In genomic region chr2:191670787-191671186, GRCh38 we compare ENCODE assay signal across 39 cellular contexts.
"Had no signal": no experiment of that assay in that cellular context is flagged by ENCODE, and none has a peak within 500 bp of the region (broad histone marks: within the 10 kb centered on the region; RNA-seq: fewer than 3 reads in every experiment).

No MANE protein-coding gene starts in this region.

- H3K9me3 Mint-ChIP-seq: activated naive CD4-positive, alpha-beta T cell treated with anti-CD3 and anti-CD28 coated beads for 36 hours; activated naive CD4-positive, alpha-beta T cell treated with anti-CD3 and anti-CD28 coated beads, Interleukin-2, amount 50 U/mL, for 24 hours; activated naive CD4-positive, alpha-beta T cell treated with anti-CD3 and anti-CD28 coated beads, Interleukin-2, amount 50 U/mL, for 72 hours; activated naive CD8-positive, alpha-beta T cell treated with anti-CD3 and anti-CD28 coated beads, Interleukin-2, amount 10 ng/mL, durations not matched to agents 7 days and 5 days; activated naive CD8-positive, alpha-beta T cell treated with anti-CD3 and anti-CD28 coated beads, Interleukin-2, amount 50 U/mL, for 24 hours; activated T-cell treated with anti-CD3 and anti-CD28 coated beads, Interleukin-2, amount 50 U/mL, for 24 hours; activated T-helper 17 cell treated with anti-CD3 and anti-CD28 coated beads, Interleukin-2, amount 50 U/mL, for 72 hours; central memory CD8-positive, alpha-beta T cell had no signal

- H3K4me3 ChIP-seq: adrenal gland, ascending aorta, body of pancreas, breast epithelium, cardiac muscle cell had no signal

- H3K27ac ChIP-seq: adrenal gland, ascending aorta, body of pancreas, breast epithelium, cardiac muscle cell had no signal

- H3K4me3 Mint-ChIP-seq: activated naive CD4-positive, alpha-beta T cell treated with anti-CD3 and anti-CD28 coated beads for 36 hours; activated naive CD4-positive, alpha-beta T cell treated with anti-CD3 and anti-CD28 coated beads, Interleukin-2, amount 10 ng/mL, durations not matched to agents 7 days and 5 days; activated naive CD4-positive, alpha-beta T cell treated with anti-CD3 and anti-CD28 coated beads, Interleukin-2, amount 50 U/mL, for 24 hours; activated naive CD8-positive, alpha-beta T cell; activated naive CD8-positive, alpha-beta T cell treated with anti-CD3 and anti-CD28 coated beads for 36 hours; activated naive CD8-positive, alpha-beta T cell treated with anti-CD3 and anti-CD28 coated beads, Interleukin-2, amount 10 ng/mL, durations not matched to agents 7 days and 5 days; activated naive CD8-positive, alpha-beta T cell treated with anti-CD3 and anti-CD28 coated beads, Interleukin-2, amount 50 U/mL, for 24 hours; activated T-cell treated with anti-CD3 and anti-CD28 coated beads, Interleukin-2, amount 50 U/mL, for 24 hours; activated T-cell treated with anti-CD3 and anti-CD28 coated beads, Interleukin-2, amount 50 U/mL, for 4 hours; activated T-cell treated with anti-CD3 and anti-CD28 coated beads, Interleukin-2, amount 50 U/mL, for 72 hours; activated T-helper 1 cell treated with anti-CD3 and anti-CD28 coated beads, Interleukin-12 subunit alpha, Interleukin-12 subunit beta, Interleukin-2, Interleukin-4 antibody, amounts not matched to agents 30 ng/mL and 10 ng/mL and 1 ng/mL, durations not matched to agents 14 hours and 24 hours and 36 hours; activated T-helper 17 cell treated with anti-CD3 and anti-CD28 coated beads, Interleukin-2, amount 50 U/mL, for 72 hours; brain; central memory CD8-positive, alpha-beta T cell had no signal

- H3K4me1 Mint-ChIP-seq: brain had no signal

- H3K9me3 ChIP-seq: adrenal gland, ascending aorta, body of pancreas, breast epithelium had no signal

- H3K27me3 ChIP-seq: adrenal gland, ascending aorta, body of pancreas, breast epithelium, cardiac muscle cell had no signal

- DNase-seq: activated effector memory CD4-positive, alpha-beta T cell treated with anti-CD3 and anti-CD28 coated beads, Interleukin-2, amount 50 U/mL, for 16 hours; activated effector memory CD4-positive, alpha-beta T cell treated with Interleukin-2 at 50 U/mL for 16 hours; activated gamma-delta T cell; activated gamma-delta T cell treated with Interleukin-2 at 50 U/mL for 16 hours; activated naive CD4-positive, alpha-beta T cell; activated naive CD4-positive, alpha-beta T cell treated with anti-CD3 and anti-CD28 coated beads for 36 hours; activated naive CD4-positive, alpha-beta T cell treated with anti-CD3 and anti-CD28 coated beads, Interleukin-2, amount 10 ng/mL, durations not matched to agents 7 days and 5 days; activated naive CD4-positive, alpha-beta T cell treated with anti-CD3 and anti-CD28 coated beads, Interleukin-2, amount 50 U/mL, for 16 hours; activated naive CD4-positive, alpha-beta T cell treated with Interleukin-2 at 50 U/mL for 16 hours; activated naive CD8-positive, alpha-beta T cell treated with anti-CD3 and anti-CD28 coated beads for 36 hours; activated naive CD8-positive, alpha-beta T cell treated with anti-CD3 and anti-CD28 coated beads, Interleukin-2, amount 10 ng/mL, durations not matched to agents 7 days and 5 days; activated naive CD8-positive, alpha-beta T cell treated with anti-CD3 and anti-CD28 coated beads, Interleukin-2, amount 50 U/mL, for 24 hours; activated T-cell treated with anti-CD3 and anti-CD28 coated beads, Interleukin-2, amount 50 U/mL, for 1 hour; activated T-cell treated with anti-CD3 and anti-CD28 coated beads, Interleukin-2, amount 50 U/mL, for 24 hours; activated T-cell treated with anti-CD3 and anti-CD28 coated beads, Interleukin-2, amount 50 U/mL, for 4 hours; activated T-cell treated with anti-CD3 and anti-CD28 coated beads, Interleukin-2, amount 50 U/mL, for 48 hours; activated T-cell treated with anti-CD3 and anti-CD28 coated beads, Interleukin-2, amount 50 U/mL, for 72 hours; adrenal gland; amniotic stem cell; amygdala; anterior cingulate cortex; aorta; body of pancreas; caudate nucleus; central memory CD4-positive, alpha-beta T cell; cerebellar nuclear complex had no signal

- H3K36me3 ChIP-seq: adrenal gland, ascending aorta, breast epithelium, cardiac muscle cell had no signal

- H3K27ac Mint-ChIP-seq: activated naive CD4-positive, alpha-beta T cell treated with anti-CD3 and anti-CD28 coated beads for 36 hours; activated naive CD4-positive, alpha-beta T cell treated with anti-CD3 and anti-CD28 coated beads, Interleukin-2, amount 10 ng/mL, durations not matched to agents 7 days and 5 days; activated naive CD4-positive, alpha-beta T cell treated with anti-CD3 and anti-CD28 coated beads, Interleukin-2, amount 50 U/mL, for 24 hours; activated naive CD4-positive, alpha-beta T cell treated with anti-CD3 and anti-CD28 coated beads, Interleukin-2, amount 50 U/mL, for 72 hours; activated naive CD8-positive, alpha-beta T cell; activated naive CD8-positive, alpha-beta T cell treated with anti-CD3 and anti-CD28 coated beads for 36 hours; activated naive CD8-positive, alpha-beta T cell treated with anti-CD3 and anti-CD28 coated beads, Interleukin-2, amount 10 ng/mL, durations not matched to agents 7 days and 5 days; activated naive CD8-positive, alpha-beta T cell treated with anti-CD3 and anti-CD28 coated beads, Interleukin-2, amount 50 U/mL, for 24 hours; activated T-cell treated with anti-CD3 and anti-CD28 coated beads, Interleukin-2, amount 50 U/mL, for 24 hours; activated T-cell treated with anti-CD3 and anti-CD28 coated beads, Interleukin-2, amount 50 U/mL, for 72 hours; activated T-helper 1 cell treated with anti-CD3 and anti-CD28 coated beads, Interleukin-12 subunit alpha, Interleukin-12 subunit beta, Interleukin-2, Interleukin-4 antibody, amounts not matched to agents 30 ng/mL and 10 ng/mL and 1 ng/mL, durations not matched to agents 14 hours and 24 hours and 36 hours; activated T-helper 17 cell treated with anti-CD3 and anti-CD28 coated beads, Interleukin-2, amount 50 U/mL, for 72 hours; activated T-helper 2 cell treated with anti-CD3 and anti-CD28 coated beads, Interferon-gamma antibody, Interleukin-2, Interleukin-4, amounts not matched to agents 10 μg/mL and 5 μg/mL and 100 μg/mL, durations not matched to agents 14 hours and 24 hours and 36 hours; brain had no signal

- H3K4me1 ChIP-seq: adrenal gland, ascending aorta, body of pancreas, breast epithelium had no signal

- H3K27me3 Mint-ChIP-seq: activated naive CD4-positive, alpha-beta T cell treated with anti-CD3 and anti-CD28 coated beads, Interleukin-2, amount 10 ng/mL, durations not matched to agents 7 days and 5 days; activated naive CD4-positive, alpha-beta T cell treated with anti-CD3 and anti-CD28 coated beads, Interleukin-2, amount 50 U/mL, for 24 hours; activated naive CD8-positive, alpha-beta T cell; activated naive CD8-positive, alpha-beta T cell treated with anti-CD3 and anti-CD28 coated beads for 36 hours; activated naive CD8-positive, alpha-beta T cell treated with anti-CD3 and anti-CD28 coated beads, Interleukin-2, amount 10 ng/mL, durations not matched to agents 7 days and 5 days; activated naive CD8-positive, alpha-beta T cell treated with anti-CD3 and anti-CD28 coated beads, Interleukin-2, amount 50 U/mL, for 24 hours; activated T-cell treated with anti-CD3 and anti-CD28 coated beads, Interleukin-2, amount 50 U/mL, for 24 hours; activated T-helper 17 cell treated with anti-CD3 and anti-CD28 coated beads, Interleukin-2, amount 50 U/mL, for 72 hours; brain; central memory CD8-positive, alpha-beta T cell had no signal

- FAIRE-seq: astrocyte, bronchial epithelial cell had no signal

- H3K36me3 Mint-ChIP-seq: activated naive CD4-positive, alpha-beta T cell treated with anti-CD3 and anti-CD28 coated beads, Interleukin-2, amount 50 U/mL, for 24 hours; activated naive CD4-positive, alpha-beta T cell treated with anti-CD3 and anti-CD28 coated beads, Interleukin-2, amount 50 U/mL, for 72 hours; activated naive CD8-positive, alpha-beta T cell; activated naive CD8-positive, alpha-beta T cell treated with anti-CD3 and anti-CD28 coated beads for 36 hours; brain had no signal

- ATAC-seq: activated naive CD8-positive, alpha-beta T cell treated with anti-CD3 and anti-CD28 coated beads, Interleukin-2, amount 50 U/mL, for 24 hours; activated T-cell treated with anti-CD3 and anti-CD28 coated beads, Interleukin-2, amount 50 U/mL, for 4 hours; activated T-helper 17 cell treated with anti-CD3 and anti-CD28 coated beads, Interleukin-2, amount 50 U/mL, for 72 hours; body of pancreas had no signal
